ENCODE assay signal across 11 cellular contexts in the genomic region with DNA sequence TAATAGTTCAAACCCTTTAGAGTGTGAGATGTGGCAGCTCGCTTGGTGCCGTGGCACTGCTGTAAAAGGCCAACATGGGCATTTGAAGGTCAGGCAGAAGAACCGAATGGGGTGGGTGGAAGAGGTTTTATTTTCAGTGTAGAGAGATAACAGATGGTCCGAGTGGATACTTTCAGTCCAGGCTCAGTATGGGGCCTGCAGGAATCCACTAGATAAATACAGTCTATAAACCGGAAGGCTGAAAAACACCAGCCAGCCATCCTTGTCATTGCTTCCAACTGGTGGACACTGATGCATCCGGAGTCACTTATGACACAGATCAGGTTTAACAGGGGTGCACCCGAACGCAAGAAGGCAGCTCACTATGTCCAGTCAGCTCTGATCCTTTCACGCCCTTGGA. TPM values are rescaled to one million over a fixed set of nuclear protein-coding genes. Genes with fewer than 3 reads are reported as not detected.
DNase-seq lines count a peak whose midpoint lies in the region; ATAC-seq and TF ChIP-seq lines count a peak whose summit lies in the region.
"Had no signal": no experiment of that assay in that cellular context is flagged by ENCODE, and none has a peak within 500 bp of the region (broad histone marks: within the 10 kb centered on the region; RNA-seq: fewer than 3 reads in every experiment).

No MANE protein-coding gene starts in this region.

- H3K27ac ChIP-seq in Panc1 (ENCODE audit: low read length), result no peak overlapping the region

- H3K36me3 ChIP-seq in Caco-2 (ENCODE audit: control insufficient read depth, insufficient read depth, low read length) (no peaks in the 10 kb centered on the region), Panc1 (ENCODE audit: control insufficient read depth, insufficient read depth, low read length) (0 out of 2 replicates have a peak, but pooled peaks cover 7% of the 10 kb centered on the region)

- POLR2A ChIA-PET in Caco-2 (lab: Charles Lee), result no interaction called here
- POLR2A ChIA-PET in Panc1 (lab: Charles Lee), result no interaction called here

- in situ Hi-C loops in Panc1 (cut with HindIII; ENCODE audit: low pct_unique_long_range_greater_than_20kb, low sequenced_read_pairs), result no loop called here

- H3K4me3 Mint-ChIP-seq in Caco-2 (ENCODE audit: unreplicated experiment), result no peak overlapping the region
- H3K4me3 Mint-ChIP-seq: CD14-positive monocyte; CD8-positive, alpha-beta memory T cell had no signal

- H3K9me3 ChIP-seq in Caco-2 (no peaks in the 10 kb centered on the region), Panc1 (ENCODE audit: control insufficient read depth, insufficient read depth, low read depth, low read length) (no peaks in the 10 kb centered on the region)
- H3K9me3 ChIP-seq: HAP-1 had no signal

- TF ChIP-seq CTCF in Caco-2 (IDR thresholded peaks at IDR 0.05; ENCODE audit: insufficient read depth in 1 of 2, low read depth in 1 of 2, low read length in 1 of 2, severe bottlenecking in 1 of 2, unreplicated experiment in 1 of 2) (no peak), Panc1 (IDR thresholded peaks at IDR 0.05) (no peak)

- H3K4me3 ChIP-seq in Caco-2 (ENCODE audit: low read depth, low read length), result no peak overlapping the region
- no peak overlapping the region for H3K4me3 ChIP-seq in Panc1 (ENCODE audit: low read depth in 2 of 2, low read length in 2 of 2)
- H3K4me3 ChIP-seq: HAP-1 had no signal

- H3K27ac Mint-ChIP-seq in Caco-2 (ENCODE audit: unreplicated experiment), result no peak overlapping the region
- H3K27ac Mint-ChIP-seq: CD8-positive, alpha-beta memory T cell had no signal

- no peaks in the 10 kb centered on the region for H3K27me3 Mint-ChIP-seq in Caco-2 (ENCODE audit: insufficient read depth, unreplicated experiment)
- H3K27me3 Mint-ChIP-seq: CD8-positive, alpha-beta memory T cell had no signal

- TSS peak; percentile 76 for BruUV-seq in Caco-2 (replicated peaks; lab: Mats Ljungman, UMichigan)
- BruUV-seq in Panc1 (replicated peaks; lab: Mats Ljungman, UMichigan), result TSS peak; percentile 63

- no peaks in the 10 kb centered on the region for H3K4me1 ChIP-seq in Caco-2
- no peaks in the 10 kb centered on the region for H3K4me1 ChIP-seq in Panc1 (ENCODE audit: control insufficient read depth, insufficient read depth, low read length)

- H3K4me1 Mint-ChIP-seq in Caco-2 (ENCODE audit: low read depth, unreplicated experiment), result no peaks in the 10 kb centered on the region
- H3K4me1 Mint-ChIP-seq: CD14-positive monocyte; CD8-positive, alpha-beta memory T cell had no signal

- H3K27me3 ChIP-seq in Caco-2 (replicated peaks; ENCODE audit: control insufficient read depth, insufficient read depth, low read length) (no peaks in the 10 kb centered on the region), Panc1 (ENCODE audit: control insufficient read depth, insufficient read depth, low read length) (no peaks in the 10 kb centered on the region)

- CTCF ChIA-PET in Caco-2 (lab: Charles Lee), result no interaction called here
- CTCF ChIA-PET in Panc1 (lab: Charles Lee), result interaction anchor here (0.8 kb wide), 1 partner anchor 19 kb away, joined by 3 read pairs; no protein-coding TSS in a partner anchor

- intact Hi-C loops in Caco-2 (cut with micrococcal nuclease; ENCODE audit: unreplicated experiment), result no loop called here
- intact Hi-C loops in Panc1 (cut with micrococcal nuclease; ENCODE audit: unreplicated experiment), result no loop called here

- DNase-seq in Caco-2 (no peak), Panc1 (ENCODE audit: low read depth, low spot score) (no peak), cerebellar cortex (ENCODE audit: low spot score) (peak; percentile 72), smooth muscle cell of the brain vasculature (ENCODE audit: low read depth, low spot score) (peak; percentile 2), NK-92 (lab: John Stamatoyannopoulos, UW; ENCODE audit: unreplicated experiment) (no peak), activated T-cell treated with anti-CD3 and anti-CD28 coated beads for 4 hours (no peak)
- DNase-seq: CD8-positive, alpha-beta memory T cell; DMS53 had no signal

- peaks cover 46% of the 10 kb centered on the region for H3K36me3 Mint-ChIP-seq in Caco-2 (ENCODE audit: insufficient read depth, unreplicated experiment)

- no peaks in the 10 kb centered on the region for H3K9me3 Mint-ChIP-seq in Caco-2 (ENCODE audit: unreplicated experiment)
- H3K9me3 Mint-ChIP-seq: CD14-positive monocyte; CD8-positive, alpha-beta memory T cell had no signal

- ATAC-seq in Panc1 (no peak), HG03342 (IDR thresholded peaks at IDR 0.05; ENCODE audit: unreplicated experiment) (no peak)

RNA-seq across cellular contexts. Expression of a gene that starts 55.7 kb away (rescaled TPM):
- total RNA-seq in Caco-2 (2022), result 28.1 and 29.3 TPM in 2 replicates
- total RNA-seq in Panc1 (2021; ENCODE audit: unreplicated experiment), result 26.5 TPM
- polyA plus RNA-seq in Panc1 (2012; ENCODE audit: insufficient read length), result 19.4 TPM

Comparison
In these comparisons a context has a peak if more than half of its experiments do, and no peak if none do; other contexts are left out.
1. DNase-seq: peak in cerebellar cortex (single experiment) and smooth muscle cell of the brain vasculature (single experiment); none in Caco-2 (0 of 2), Panc1 (single experiment), NK-92 (single experiment) and activated T-cell treated with anti-CD3 and anti-CD28 coated beads for 4 hours (single experiment).